In genomic region chr2:221572180-221572820, GRCh38 we compare ENCODE assay signal across 7 cellular contexts. TPM values are rescaled to one million over a fixed set of nuclear protein-coding genes. Genes with fewer than 3 reads are reported as not detected.
DNase-seq lines count a peak whose midpoint lies in the region; ATAC-seq and TF ChIP-seq lines count a peak whose summit lies in the region.

Gene EPHA4, minus strand, starts transcription at chr2:221572304. Its CDS starts 56 bp downstream, at chr2:221572248.

- peak; percentile 91 for DNase-seq in NCI-H2171 (lab: John Stamatoyannopoulos, UW)
- DNase-seq in cerebellar cortex (ENCODE audit: low spot score): peak; percentile 83
- DNase-seq in iris pigment epithelial cell (ENCODE audit: low read depth): peak; percentile 92
- peak; percentile 94 for DNase-seq in spleen

- ATAC-seq in GM18517 (IDR thresholded peaks at IDR 0.05; ENCODE audit: unreplicated experiment): peak; percentile 79
- ATAC-seq in HG02973 (IDR thresholded peaks at IDR 0.05; ENCODE audit: unreplicated experiment): peak; percentile 89
- ATAC-seq in activated CD4-positive, CD25-positive, alpha-beta regulatory T cell treated with anti-CD3 and anti-CD28 coated beads, Interleukin-2, amount 50 U/mL, for 24 hours: peak; percentile 90 to 93

- no peaks in the 10 kb centered on the region for H3K36me3 ChIP-seq in spleen

- intact Hi-C loops in spleen (cut with DNase I; ENCODE audit: low total_unique reads): loop anchor here (5.0 kb wide), 1 partner anchor 1835 kb away; no protein-coding TSS in a partner anchor

- peak within 1 kb of the TSS; percentile 49 to 81 (median 78) for H3K27ac ChIP-seq in spleen

- WGBS in spleen, 5 donors: 0 to 2% (median 1%) methylated on average over 34 to 59 of the region's 59 CpGs

- H3K4me3 ChIP-seq in spleen: peak within 1 kb of the TSS; percentile 60 to 84 (median 67)

- peaks cover 5 to 58% (median 46%) of the 10 kb centered on the region in 6 donors for H3K4me1 ChIP-seq in spleen

- peaks cover 0 to 100% (median 44%) of the 10 kb centered on the region in 7 donors for H3K27me3 ChIP-seq in spleen (replicated peaks in 1 of 7)

- TF ChIP-seq CTCF in spleen (IDR thresholded peaks at IDR 0.05 in 8 of 11, conservative IDR thresholded peaks at IDR 0.05 in 3 of 11): peak in 5 of 11 experiments; percentile 37 to 53 (median 50)

- H3K9me3 ChIP-seq in spleen: no peaks in the 10 kb centered on the region

- TF ChIP-seq POLR2A in spleen (IDR thresholded peaks at IDR 0.05): peak in 1 of 3 donors; percentile 65

RNA-seq across cellular contexts. Expression of gene EPHA4, which starts in this region (rescaled TPM):
- total RNA-seq in spleen: 10 to 100 TPM in 6 of 7 donors, 1 to 10 TPM in 1; 8.2 to 21.0 (median 17.5) TPM
- 1 to 10 TPM in 2 of 3 donors, under 1 TPM in 1; 0.80 to 2.9 (median 1.4) TPM for polyA plus RNA-seq in spleen

Comparison
In these comparisons a context has a peak if more than half of its experiments do, and no peak if none do; other contexts are left out.
1. Peak in every context shown above with its lines: DNase-seq, ATAC-seq, H3K4me3 ChIP-seq and H3K27ac ChIP-seq.